Comparison of ENCODE assay signal across 23 cellular contexts in the genomic region with DNA sequence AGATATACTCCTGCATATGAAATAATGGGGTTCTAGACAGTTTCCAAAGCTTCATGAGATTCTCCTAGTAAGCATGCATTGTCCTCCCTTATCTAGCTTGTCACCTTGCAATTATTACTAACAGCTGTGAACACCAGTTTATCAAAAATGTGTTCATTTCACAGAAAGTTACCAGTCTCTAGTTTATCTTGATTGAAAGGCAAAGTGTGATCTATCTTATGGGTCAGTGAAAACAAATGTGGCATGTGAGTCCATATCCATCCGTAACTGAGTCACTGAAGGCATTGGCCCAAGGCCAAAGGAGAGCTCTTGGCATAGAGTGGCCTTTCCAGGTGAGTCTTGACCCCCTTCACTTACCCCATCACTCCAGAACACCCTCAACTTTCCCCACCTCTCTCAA.
"Had no signal": no experiment of that assay in that cellular context is flagged by ENCODE, and none has a peak within 500 bp of the region (broad histone marks: within the 10 kb centered on the region; RNA-seq: fewer than 3 reads in every experiment).

No MANE protein-coding gene starts in this region.

- ATAC-seq: gastroesophageal sphincter; left cardiac atrium; lower lobe of right lung; psoas muscle; sciatic nerve; stimulated activated memory B cell treated with anti-CD40 and anti-IgM and Interleukin-4, amounts not matched to agents 10 μg/mL and 1 μg/mL and 100 μg/mL, for 72 hours had no signal

- H3K27ac ChIP-seq: colonic mucosa, esophagus squamous epithelium, gastroesophageal sphincter, left ventricle myocardium inferior, lower lobe of right lung, psoas muscle, tibial artery, upper lobe of left lung, uterus had no signal

- H3K4me1 Mint-ChIP-seq: nephron progenitor cell; stimulated activated memory B cell treated with anti-CD40 and anti-IgM and Interleukin-4, amounts not matched to agents 10 μg/mL and 1 μg/mL and 100 μg/mL, for 72 hours had no signal

- H3K4me1 ChIP-seq: colonic mucosa, esophagus squamous epithelium, gastroesophageal sphincter, psoas muscle, tibial artery, uterus had no signal

- DNase-seq: colonic mucosa; effector CD4-positive, alpha-beta T cell; esophagus squamous epithelium; foreskin fibroblast; glutamatergic neuron; left cardiac atrium; left ventricle myocardium inferior; lower lobe of right lung; mesenchymal stem cell; midbrain; nephron progenitor cell; psoas muscle; spleen; stimulated activated CD4-positive, alpha-beta T cell treated with anti-CD3 and anti-CD28 coated beads, Interleukin-15, amount 100 ng/mL, for 24 hours; stimulated activated CD4-positive, alpha-beta T cell treated with anti-CD3 and anti-CD28 coated beads, Interleukin-1b, Interleukin-23, amount 100 ng/mL, for 48 hours; stimulated activated CD4-positive, alpha-beta T cell treated with anti-CD3 and anti-CD28 coated beads, Interleukin-4, amount 100 ng/mL, for 24 hours; tibial artery; upper lobe of left lung; uterus had no signal

- H3K4me3 Mint-ChIP-seq: nephron progenitor cell; stimulated activated memory B cell treated with anti-CD40 and anti-IgM and Interleukin-4, amounts not matched to agents 10 μg/mL and 1 μg/mL and 100 μg/mL, for 72 hours; stimulated activated naive CD8-positive, alpha-beta T cell treated with anti-CD3 and anti-CD28 coated beads, Interleukin-15, Interleukin-2, amounts not matched to agents 100 ng/mL and 50 ng/mL, for 24 hours had no signal

- H3K27ac Mint-ChIP-seq: nephron progenitor cell; stimulated activated memory B cell treated with anti-CD40 and anti-IgM and Interleukin-4, amounts not matched to agents 10 μg/mL and 1 μg/mL and 100 μg/mL, for 72 hours; stimulated activated naive CD8-positive, alpha-beta T cell treated with anti-CD3 and anti-CD28 coated beads, Interleukin-15, Interleukin-2, amounts not matched to agents 100 ng/mL and 50 ng/mL, for 24 hours had no signal

- H3K27me3 ChIP-seq: colonic mucosa, esophagus squamous epithelium, gastroesophageal sphincter, spleen, tibial artery, upper lobe of left lung, uterus had no signal

- H3K4me3 ChIP-seq: colonic mucosa, esophagus squamous epithelium, gastroesophageal sphincter, left ventricle myocardium inferior, lower lobe of right lung, psoas muscle, spleen, tibial artery, upper lobe of left lung, uterus had no signal

- H3K27me3 Mint-ChIP-seq: stimulated activated memory B cell treated with anti-CD40 and anti-IgM and Interleukin-4, amounts not matched to agents 10 μg/mL and 1 μg/mL and 100 μg/mL, for 72 hours; stimulated activated naive CD8-positive, alpha-beta T cell treated with anti-CD3 and anti-CD28 coated beads, Interleukin-15, Interleukin-2, amounts not matched to agents 100 ng/mL and 50 ng/mL, for 24 hours had no signal
